In the genomic region with DNA sequence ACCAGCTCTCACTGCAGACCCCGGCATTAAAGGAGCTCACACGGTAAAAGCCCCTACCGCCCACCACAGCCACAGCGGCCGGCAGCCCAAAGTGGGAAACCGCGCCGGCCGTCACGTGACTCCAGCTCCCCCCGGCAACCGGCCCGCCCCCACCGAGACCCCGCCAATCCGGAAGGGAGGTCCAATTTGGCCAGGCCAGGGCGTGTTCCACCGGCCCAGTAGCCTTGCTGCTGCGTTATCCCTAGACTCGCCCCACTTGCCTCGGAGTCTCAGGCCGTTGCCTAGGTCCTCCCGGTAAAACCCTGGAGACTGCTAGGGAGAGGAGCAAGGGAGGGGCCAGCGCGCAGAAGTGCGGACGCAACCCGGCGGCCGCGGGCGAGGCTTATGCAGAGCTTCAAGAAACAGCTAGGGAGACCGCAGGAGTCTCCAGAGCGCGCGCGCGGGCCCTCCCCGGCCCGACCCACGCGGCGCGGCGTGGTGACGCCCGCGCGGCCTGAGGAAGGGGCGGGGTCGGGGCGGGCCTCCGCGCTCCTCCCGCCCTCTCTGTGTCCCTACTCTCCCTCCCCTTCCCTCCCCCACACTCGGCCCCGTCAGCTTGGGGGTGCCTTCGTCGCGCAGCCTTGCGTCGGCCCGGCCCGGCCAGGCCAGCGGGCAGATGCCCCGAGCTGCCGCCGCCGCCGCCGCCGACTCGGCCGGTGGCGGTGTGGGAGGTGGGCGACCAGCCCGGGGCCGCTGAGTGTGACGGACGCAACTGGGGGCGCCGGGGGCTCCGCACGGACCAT, we compare ENCODE assay signal across 8 cellular contexts. TPM values are rescaled to one million over a fixed set of nuclear protein-coding genes. Genes with fewer than 3 reads are reported as not detected.
DNase-seq lines count a peak whose midpoint lies in the region; ATAC-seq and TF ChIP-seq lines count a peak whose summit lies in the region.

A gene with protein sequence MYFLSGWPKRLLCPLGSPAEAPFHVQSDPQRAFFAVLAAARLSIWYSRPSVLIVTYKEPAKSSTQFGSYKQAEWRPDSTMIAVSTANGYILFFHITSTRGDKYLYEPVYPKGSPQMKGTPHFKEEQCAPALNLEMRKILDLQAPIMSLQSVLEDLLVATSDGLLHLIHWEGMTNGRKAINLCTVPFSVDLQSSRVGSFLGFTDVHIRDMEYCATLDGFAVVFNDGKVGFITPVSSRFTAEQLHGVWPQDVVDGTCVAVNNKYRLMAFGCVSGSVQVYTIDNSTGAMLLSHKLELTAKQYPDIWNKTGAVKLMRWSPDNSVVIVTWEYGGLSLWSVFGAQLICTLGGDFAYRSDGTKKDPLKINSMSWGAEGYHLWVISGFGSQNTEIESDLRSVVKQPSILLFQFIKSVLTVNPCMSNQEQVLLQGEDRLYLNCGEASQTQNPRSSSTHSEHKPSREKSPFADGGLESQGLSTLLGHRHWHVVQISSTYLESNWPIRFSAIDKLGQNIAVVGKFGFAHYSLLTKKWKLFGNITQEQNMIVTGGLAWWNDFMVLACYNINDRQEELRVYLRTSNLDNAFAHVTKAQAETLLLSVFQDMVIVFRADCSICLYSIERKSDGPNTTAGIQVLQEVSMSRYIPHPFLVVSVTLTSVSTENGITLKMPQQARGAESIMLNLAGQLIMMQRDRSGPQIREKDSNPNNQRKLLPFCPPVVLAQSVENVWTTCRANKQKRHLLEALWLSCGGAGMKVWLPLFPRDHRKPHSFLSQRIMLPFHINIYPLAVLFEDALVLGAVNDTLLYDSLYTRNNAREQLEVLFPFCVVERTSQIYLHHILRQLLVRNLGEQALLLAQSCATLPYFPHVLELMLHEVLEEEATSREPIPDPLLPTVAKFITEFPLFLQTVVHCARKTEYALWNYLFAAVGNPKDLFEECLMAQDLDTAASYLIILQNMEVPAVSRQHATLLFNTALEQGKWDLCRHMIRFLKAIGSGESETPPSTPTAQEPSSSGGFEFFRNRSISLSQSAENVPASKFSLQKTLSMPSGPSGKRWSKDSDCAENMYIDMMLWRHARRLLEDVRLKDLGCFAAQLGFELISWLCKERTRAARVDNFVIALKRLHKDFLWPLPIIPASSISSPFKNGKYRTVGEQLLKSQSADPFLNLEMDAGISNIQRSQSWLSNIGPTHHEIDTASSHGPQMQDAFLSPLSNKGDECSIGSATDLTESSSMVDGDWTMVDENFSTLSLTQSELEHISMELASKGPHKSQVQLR (N-terminal part only) (plus strand): TSS at position 578 of the 782 bp plus-strand sequence. CDS start 203 bp downstream, at position 781.

- no peaks in the 10 kb centered on the region; the same call in 2 of the 3 replicates for H3K36me3 Mint-ChIP-seq in GM23338 (ENCODE audit: low read depth)
- peaks cover 13% of the 10 kb centered on the region for H3K36me3 Mint-ChIP-seq in natural killer cell treated with Interleukin-12 subunit alpha and Interleukin-12 subunit beta and Interleukin-15 and Interleukin-18, amount 100 ng/mL, for 72 hours

- H3F3A ChIP-seq in GM23338 (replicated peaks; ENCODE audit: low read depth) = no peaks in the 10 kb centered on the region

- no peaks in the 10 kb centered on the region for H3K9me3 ChIP-seq in RWPE2 (ENCODE audit: severe bottlenecking)

- peak within 1 kb of the TSS; percentile 99 for H2AFZ ChIP-seq in GM23338

- H4K20me1 ChIP-seq in GM23338 (replicated peaks; ENCODE audit: insufficient read depth) = no peaks in the 10 kb centered on the region

- no peaks in the 10 kb centered on the region for H3K9me3 Mint-ChIP-seq in GM23338
- no peaks in the 10 kb centered on the region for H3K9me3 Mint-ChIP-seq in natural killer cell treated with Interleukin-12 subunit alpha and Interleukin-12 subunit beta and Interleukin-15 and Interleukin-18, amount 100 ng/mL, for 72 hours

- H3K27me3 ChIP-seq in GM23338 (ENCODE audit: insufficient read depth) (no peaks in the 10 kb centered on the region), RWPE2 (ENCODE audit: insufficient read depth, poor library complexity, severe bottlenecking) (no peaks in the 10 kb centered on the region)

- H3K9me2 ChIP-seq in GM23338 (ENCODE audit: insufficient read depth) = no peaks in the 10 kb centered on the region

- H3K36me3 ChIP-seq in GM23338 (ENCODE audit: insufficient read depth) (no peaks in the 10 kb centered on the region), RWPE2 (ENCODE audit: low read depth) (no peaks in the 10 kb centered on the region; the same call in 1 of the 2 replicates)

- peak within 1 kb of the TSS; percentile 79 for H3K4me3 ChIP-seq in GM23338
- peak within 1 kb of the TSS; percentile 86 for H3K4me3 ChIP-seq in RWPE2 (ENCODE audit: severe bottlenecking)
- peak within 1 kb of the TSS; percentile 89 for H3K4me3 ChIP-seq in fibroblast of pulmonary artery (replicated peaks; ENCODE audit: low read depth, low read length)

- peaks cover 17% of the 10 kb centered on the region for H3K4me1 ChIP-seq in GM23338 (ENCODE audit: insufficient read depth)
- peaks cover 30% of the 10 kb centered on the region for H3K4me1 ChIP-seq in RWPE2 (ENCODE audit: insufficient read depth, poor library complexity, severe bottlenecking)

- H3K4me3 Mint-ChIP-seq in GM23338 = peak within 1 kb of the TSS; percentile 96
- H3K4me3 Mint-ChIP-seq in natural killer cell treated with Interleukin-12 subunit alpha and Interleukin-12 subunit beta and Interleukin-15 and Interleukin-18, amount 100 ng/mL, for 72 hours = peak within 1 kb of the TSS; percentile 94

- H3K79me2 ChIP-seq in GM23338 (replicated peaks; ENCODE audit: insufficient read depth) = peaks cover 42% of the 10 kb centered on the region

- peak; percentile 90 for ATAC-seq in GM23338
- peak; percentile 82 for ATAC-seq in RWPE2 (ENCODE audit: low read depth)
- peak; percentile 94 to 95 for ATAC-seq in natural killer cell treated with Interleukin-12 subunit alpha and Interleukin-12 subunit beta and Interleukin-15 and Interleukin-18, amount 100 ng/mL, for 72 hours

- H3K4me1 Mint-ChIP-seq in GM23338 = peaks cover 28% of the 10 kb centered on the region
- peaks cover 40 to 51% of the 10 kb centered on the region in 2 donors for H3K4me1 Mint-ChIP-seq in natural killer cell treated with Interleukin-12 subunit alpha and Interleukin-12 subunit beta and Interleukin-15 and Interleukin-18, amount 100 ng/mL, for 72 hours (ENCODE audit: low read depth in 2 of 2)

- H3K27me3 Mint-ChIP-seq in GM23338 (ENCODE audit: insufficient read depth, low read depth, poor library complexity) = peaks cover 14% of the 10 kb centered on the region
- no peaks in the 10 kb centered on the region for H3K27me3 Mint-ChIP-seq in natural killer cell treated with Interleukin-12 subunit alpha and Interleukin-12 subunit beta and Interleukin-15 and Interleukin-18, amount 100 ng/mL, for 72 hours

- H3K27ac ChIP-seq in GM23338 (ENCODE audit: low read depth) (peak within 1 kb of the TSS; percentile 85), RWPE2 (ENCODE audit: poor library complexity, severe bottlenecking) (peak within 1 kb of the TSS; percentile 79)

- TF ChIP-seq CTCF in GM23338 (conservative IDR thresholded peaks at IDR 0.05; ENCODE audit: low read depth in 2 of 2) = no peak
- no peak for TF ChIP-seq CTCF in RWPE2 (IDR thresholded peaks at IDR 0.05; ENCODE audit: poor library complexity, severe bottlenecking)
- no peak for TF ChIP-seq CTCF in fibroblast of pulmonary artery (IDR thresholded peaks at IDR 0.05; ENCODE audit: low read length, missing control alignments)

- peak within 1 kb of the TSS; percentile 83 for H3K4me2 ChIP-seq in GM23338

- DNase-seq in EL (peak; percentile 93), GM23338 (ENCODE audit: low spot score) (peak; percentile 89), LHCN-M2 (ENCODE audit: low read depth) (peak; percentile 93), RWPE2 (ENCODE audit: low spot score) (peak; percentile 90), fibroblast of pulmonary artery (ENCODE audit: low read depth) (peak; percentile 91)
- DNase-seq in activated effector memory CD4-positive, alpha-beta T cell treated with Interleukin-2 at 50 U/mL for 16 hours = peak; percentile 85
- peak; percentile 92 for DNase-seq in natural killer cell treated with Interleukin-12 subunit alpha and Interleukin-12 subunit beta and Interleukin-15 and Interleukin-18, amount 100 ng/mL, for 72 hours (ENCODE audit: low spot score)
- peak; percentile 88 for DNase-seq in stimulated activated naive CD4-positive, alpha-beta T cell treated with Interleukin-2 at 50 U/mL for 16 hours (lab: John Stamatoyannopoulos, UW)

- H3K27ac Mint-ChIP-seq in GM23338 = peak within 1 kb of the TSS; percentile 89
- peak within 1 kb of the TSS; percentile 90 to 99 for H3K27ac Mint-ChIP-seq in natural killer cell treated with Interleukin-12 subunit alpha and Interleukin-12 subunit beta and Interleukin-15 and Interleukin-18, amount 100 ng/mL, for 72 hours

TF ChIP-seq in GM23338, 12 proteins besides CTCF, POLR2A, EP300 and RAD21 (continues in another document):
- peak; percentile 76 for TF ChIP-seq CREB1 (CRISPR knock-in tag; IDR thresholded peaks at IDR 0.05; ENCODE audit: low read depth)
- TF ChIP-seq POLR2AphosphoS5 (IDR thresholded peaks at IDR 0.05; ENCODE audit: low read depth) = peak; percentile 77

RNA-seq across cellular contexts. Expression of the gene that starts here (rescaled TPM):
- 31.5 and 34.9 TPM in 2 replicates for total RNA-seq in GM23338 (2014; rRNA removed; shearing (Covaris generic))
- 5.7 and 7.8 TPM in 2 replicates for polyA plus RNA-seq in GM23338 (2016; fragmentation: Nextera tagmentation; extraction: Ambion mirVana)
- 13.5 and 21.1 TPM in 2 replicates for total RNA-seq in LHCN-M2 (2014; rRNA removed)
- polyA plus RNA-seq in LHCN-M2 (2012) = 5.8 TPM
- 10 to 100 TPM; 25.4 to 36.1 TPM for total RNA-seq in natural killer cell treated with Interleukin-12 subunit alpha and Interleukin-12 subunit beta and Interleukin-15 and Interleukin-18, amount 100 ng/mL, for 72 hours

Comparison
In these comparisons a context has a peak if more than half of its experiments do, and no peak if none do; other contexts are left out.
1. Peak in every context shown above with its lines: DNase-seq, ATAC-seq, H3K4me3 ChIP-seq and H3K27ac ChIP-seq.